11 cellular contexts compared by ENCODE assay signal in the genomic region with DNA sequence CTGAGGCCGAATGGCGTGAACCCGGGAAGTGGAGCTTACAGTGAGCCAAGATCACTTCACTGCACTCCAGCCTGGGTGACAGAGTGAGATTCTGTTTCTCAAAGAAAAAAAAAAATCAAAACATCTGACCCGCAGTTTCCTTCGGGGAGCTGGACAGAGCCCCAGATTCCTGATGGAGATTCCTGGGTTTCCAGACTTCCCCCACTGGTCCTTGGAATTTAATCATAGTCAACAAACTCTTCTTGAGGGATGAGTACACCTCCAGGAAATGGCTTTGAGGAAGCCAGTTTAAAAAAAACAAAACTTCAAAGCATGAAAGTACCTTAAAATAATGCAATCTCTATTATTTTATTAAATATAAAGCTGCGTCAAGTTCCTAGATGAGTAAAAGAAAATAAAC. TPM values are rescaled to one million over a fixed set of nuclear protein-coding genes. Genes with fewer than 3 reads are reported as not detected.
DNase-seq lines count a peak whose midpoint lies in the region; ATAC-seq, FAIRE-seq and TF ChIP-seq lines count a peak whose summit lies in the region.
"Had no signal": no experiment of that assay in that cellular context is flagged by ENCODE, and none has a peak within 500 bp of the region (broad histone marks: within the 10 kb centered on the region; RNA-seq: fewer than 3 reads in every experiment).

No MANE protein-coding gene starts in this region.

- no peak for FAIRE-seq in astrocyte (lab: Jason Lieb, UNC)

- H3K9me3 Mint-ChIP-seq in CD4-positive, alpha-beta T cell, result no peaks in the 10 kb centered on the region
- no peaks in the 10 kb centered on the region for H3K9me3 Mint-ChIP-seq in astrocyte (ENCODE audit: unreplicated experiment)
- peaks cover 0 to 4% (median 0%) of the 10 kb centered on the region in 7 donors for H3K9me3 Mint-ChIP-seq in naive B cell
- H3K9me3 Mint-ChIP-seq in MCF 10A (ENCODE audit: unreplicated experiment), result no peaks in the 10 kb centered on the region

- no peak overlapping the region for H3K27ac ChIP-seq in CD4-positive, alpha-beta T cell (ENCODE audit: low read depth, low read length)
- no peak overlapping the region for H3K27ac ChIP-seq in HCT116 (ENCODE audit: low read depth, low read length)
- peak overlapping the region; percentile 61 for H3K27ac ChIP-seq in astrocyte (ENCODE audit: low read depth, low read length)

- peaks cover 36% of the 10 kb centered on the region for H3K4me1 Mint-ChIP-seq in CD4-positive, alpha-beta T cell (ENCODE audit: low read depth)
- H3K4me1 Mint-ChIP-seq in astrocyte (ENCODE audit: low read depth, unreplicated experiment) (peaks cover 14% of the 10 kb centered on the region), naive B cell (peaks cover 40 to 69% (median 51%) of the 10 kb centered on the region in 3 donors), MCF 10A (ENCODE audit: insufficient read depth, unreplicated experiment) (peaks cover 5% of the 10 kb centered on the region)

- CTCF ChIA-PET in CD4-positive, alpha-beta T cell (lab: Charles Lee), result no interaction called here
- CTCF ChIA-PET in HCT116 (lab: Charles Lee) (no interaction called here), MCF 10A (lab: Yijun Ruan, JAX) (no interaction called here)

- WGBS in lower leg skin, 2 donors, result 83 to 85% methylated on average over 6 of the region's 6 CpGs

- no TSS peak for BruUV-seq in HCT116 (replicated peaks; lab: Mats Ljungman, UMichigan)
- BruUV-seq in MCF 10A (replicated peaks; lab: Mats Ljungman, UMichigan), result no TSS peak

- peak overlapping the region; percentile 83 for H3K4me3 Mint-ChIP-seq in CD4-positive, alpha-beta T cell
- H3K4me3 Mint-ChIP-seq in astrocyte (ENCODE audit: unreplicated experiment) (peak overlapping the region; percentile 16), naive B cell (peak overlapping the region in 7 of 8 donors; percentile 20 to 96 (median 67)), MCF 10A (ENCODE audit: unreplicated experiment) (no peak overlapping the region)

- H3K9me2 ChIP-seq in HCT116 (ENCODE audit: insufficient read depth), result no peaks in the 10 kb centered on the region

- peaks cover 69% of the 10 kb centered on the region for H3K79me2 ChIP-seq in HCT116 (ENCODE audit: insufficient read depth, low read length)
- H3K79me2 ChIP-seq in astrocyte (ENCODE audit: insufficient read depth, low read length), result peaks cover 46% of the 10 kb centered on the region

- RAD21 ChIA-PET in HCT116 (lab: Charles Lee; ENCODE audit: low non-redundant PET in 1 of 2, low total read pairs in 2 of 2, uncharacterized antibody in 2 of 2, unreplicated experiment in 2 of 2), result no interaction called here

- intact Hi-C loops in CD4-positive, alpha-beta T cell (cut with DNase I, micrococcal nuclease), result loop anchor here in 1 of 2 experiments (2.0 to 5.0 kb wide), 3 partner anchors 79 to 1068 kb away; a partner anchor contains a TSS
- intact Hi-C loops in HCT116 (cut with micrococcal nuclease) (no loop called here), MCF 10A (cut with micrococcal nuclease) (no loop called here), lower leg skin (cut with DNase I; ENCODE audit: low total_unique reads) (no loop called here)

- peaks cover 11 to 14% of the 10 kb centered on the region in 2 experiments for H3K4me1 ChIP-seq in HCT116 (ENCODE audit: control insufficient read depth in 1 of 2, insufficient read depth in 2 of 2, low read length in 2 of 2)
- H3K4me1 ChIP-seq in astrocyte (ENCODE audit: insufficient read depth, low read length), result peaks cover 34% of the 10 kb centered on the region

- no peaks in the 10 kb centered on the region for H3K27me3 Mint-ChIP-seq in CD4-positive, alpha-beta T cell
- H3K27me3 Mint-ChIP-seq in astrocyte (ENCODE audit: low read depth, unreplicated experiment) (no peaks in the 10 kb centered on the region), naive B cell (no peaks in the 10 kb centered on the region), MCF 10A (ENCODE audit: insufficient read depth, unreplicated experiment) (no peaks in the 10 kb centered on the region)

- no peak for TF ChIP-seq CTCF in CD4-positive, alpha-beta T cell (IDR thresholded peaks at IDR 0.05)
- TF ChIP-seq CTCF in HCT116 (IDR thresholded peaks at IDR 0.05 in 2 of 3, conservative IDR thresholded peaks at IDR 0.05 in 1 of 3; ENCODE audit: borderline replicate concordance in 1 of 3, insufficient read depth in 1 of 3, low read depth in 2 of 3, low read length in 2 of 3) (no peak), astrocyte (IDR thresholded peaks at IDR 0.05; ENCODE audit: insufficient read depth, low read depth, low read length) (no peak), MCF 10A (IDR thresholded peaks at IDR 0.05; ENCODE audit: unreplicated experiment) (no peak), lower leg skin (IDR thresholded peaks at IDR 0.05) (no peak)

- H3K4me3 ChIP-seq in HCT116 (replicated peaks in 1 of 2; ENCODE audit: low read depth in 1 of 2, low read length in 2 of 2) (no peak overlapping the region), astrocyte (ENCODE audit: insufficient read depth, low read depth, low read length) (no peak overlapping the region), lower leg skin (ENCODE audit: low read depth, poor library complexity, severe bottlenecking) (no peak overlapping the region)

- no peak for DNase-seq in CD4-positive, alpha-beta T cell
- DNase-seq in HCT116 (ENCODE audit: low read depth, low spot score) (no peak), astrocyte (ENCODE audit: low read depth) (peak; percentile 63), naive B cell (no peak), MCF 10A (ENCODE audit: unreplicated experiment) (no peak), lower leg skin (ENCODE audit: low spot score in 2 of 2) (no peak), NCI-H1417 treated with DMSO at 0.1 percent for 48 hours (lab: John Stamatoyannopoulos, UW) (no peak)
- DNase-seq: NCI-H2029, substantia nigra had no signal

- ATAC-seq in CD4-positive, alpha-beta T cell (ENCODE audit: poor library complexity), result no peak
- ATAC-seq in HCT116 (no peak), naive B cell (ENCODE audit: low read depth in 2 of 2) (no peak), GM19324 (IDR thresholded peaks at IDR 0.05; ENCODE audit: low FRiP score, unreplicated experiment) (no peak)

- H3K9me3 ChIP-seq in CD4-positive, alpha-beta T cell (ENCODE audit: control insufficient read depth, low read length), result no peaks in the 10 kb centered on the region
- H3K9me3 ChIP-seq in HCT116 (ENCODE audit: control insufficient read depth in 1 of 2, insufficient read depth in 1 of 2, low read depth in 1 of 2, low read length in 2 of 2) (no peaks in the 10 kb centered on the region), astrocyte (ENCODE audit: insufficient read depth, low read depth, low read length) (no peaks in the 10 kb centered on the region)
- H3K9me3 ChIP-seq: gastroesophageal sphincter had no signal

- no peaks in the 10 kb centered on the region for H3K27me3 ChIP-seq in CD4-positive, alpha-beta T cell (ENCODE audit: control insufficient read depth, insufficient read depth, low read length)
- H3K27me3 ChIP-seq in HCT116 (ENCODE audit: insufficient read depth, low read length) (no peaks in the 10 kb centered on the region), astrocyte (ENCODE audit: insufficient read depth, low read length) (no peaks in the 10 kb centered on the region)
- H3K27me3 ChIP-seq: gastroesophageal sphincter had no signal

- H3K36me3 ChIP-seq in HCT116 (ENCODE audit: control insufficient read depth in 1 of 2, insufficient read depth in 2 of 2, low read length in 2 of 2) (peaks cover 26 to 50% of the 10 kb centered on the region in 2 experiments; a peak in 3 of 4 replicates), astrocyte (ENCODE audit: insufficient read depth, low read length) (peaks cover 22% of the 10 kb centered on the region)

- H4K20me1 ChIP-seq in HCT116 (ENCODE audit: insufficient read depth), result no peaks in the 10 kb centered on the region
- peaks cover 32% of the 10 kb centered on the region for H4K20me1 ChIP-seq in astrocyte (ENCODE audit: insufficient read depth, low read length)

- no peak for TF ChIP-seq POLR2A in HCT116 (IDR thresholded peaks at IDR 0.05; ENCODE audit: borderline replicate concordance, extremely low read depth, insufficient read depth, insufficient read length)
- TF ChIP-seq POLR2A in lower leg skin (IDR thresholded peaks at IDR 0.05), result no peak

- no peak for TF ChIP-seq RAD21 in HCT116 (IDR thresholded peaks at IDR 0.05; ENCODE audit: low read depth)

- peak overlapping the region; percentile 74; the same call in 1 of the 2 replicates for H3K4me2 ChIP-seq in HCT116 (ENCODE audit: low read length)
- H3K4me2 ChIP-seq in astrocyte (ENCODE audit: low read length), result peak overlapping the region; percentile 85

- peaks cover 58% of the 10 kb centered on the region for H3K36me3 Mint-ChIP-seq in CD4-positive, alpha-beta T cell (ENCODE audit: low read depth)
- H3K36me3 Mint-ChIP-seq in astrocyte (ENCODE audit: low read depth, unreplicated experiment) (peaks cover 22% of the 10 kb centered on the region), naive B cell (peaks cover 6 to 9% of the 10 kb centered on the region in 2 donors), MCF 10A (ENCODE audit: insufficient read depth, unreplicated experiment) (peaks cover 36% of the 10 kb centered on the region)

- H2AFZ ChIP-seq in HCT116 (ENCODE audit: low read depth, low read length, poor library complexity, severe bottlenecking) (no peak overlapping the region), astrocyte (ENCODE audit: low read depth, low read length) (no peak overlapping the region)

- POLR2A ChIA-PET in CD4-positive, alpha-beta T cell (lab: Charles Lee), result no interaction called here
- POLR2A ChIA-PET in HCT116 (lab: Charles Lee), result no interaction called here
- POLR2A ChIA-PET in MCF 10A (lab: Yijun Ruan, JAX), result interaction anchor here (0.7 to 3.5 kb wide), 3 partner anchors 7 to 169 kb away, joined by 3 to 25 read pairs (median 5); a partner anchor contains a TSS

- H3K27ac Mint-ChIP-seq in CD4-positive, alpha-beta T cell, result peak overlapping the region; percentile 49
- no peak overlapping the region for H3K27ac Mint-ChIP-seq in astrocyte (ENCODE audit: unreplicated experiment)
- peak overlapping the region in 1 of 6 donors; percentile 81 for H3K27ac Mint-ChIP-seq in naive B cell
- no peak overlapping the region for H3K27ac Mint-ChIP-seq in MCF 10A (ENCODE audit: low read depth, unreplicated experiment)

- no peak overlapping the region for H3K9ac ChIP-seq in HCT116 (ENCODE audit: low read length)
- peak overlapping the region; percentile 89 for H3K9ac ChIP-seq in astrocyte (ENCODE audit: low read length)

RNA-seq across cellular contexts. Expression of a gene that starts 1.1 kb away (rescaled TPM):
- total RNA-seq in CD4-positive, alpha-beta T cell, result 100 to 1,000 TPM; 157 to 160 TPM
- total RNA-seq in HCT116 (2021; ENCODE audit: unreplicated experiment) (38.5 TPM), astrocyte (32.3 and 32.5 TPM in 2 replicates), MCF 10A (2022) (25.2 and 32.0 TPM in 2 replicates), lower leg skin (10 to 100 TPM; 37.7 to 77.8 (median 59.4) TPM)
- polyA plus RNA-seq in HCT116 (2012), result 41.8 and 42.5 TPM in 2 replicates
- 100 to 1,000 TPM; 109 to 209 (median 158) TPM for polyA plus RNA-seq in naive B cell (ENCODE audit: low read depth in 6 of 6)

RNA-seq across cellular contexts. Expression of a gene that starts 8.1 kb away (rescaled TPM):
- 1 to 10 TPM; 3.6 to 3.7 TPM for total RNA-seq in CD4-positive, alpha-beta T cell
- total RNA-seq in HCT116 (2021; ENCODE audit: unreplicated experiment), result 34.7 TPM
- polyA plus RNA-seq in HCT116 (2012), result 15.3 and 22.7 TPM in 2 replicates
- 22.5 and 22.6 TPM in 2 replicates for total RNA-seq in astrocyte
- 10 to 100 TPM; 29.2 to 64.2 (median 46.1) TPM for polyA plus RNA-seq in naive B cell (ENCODE audit: low read depth in 6 of 6)
- 26.9 and 32.1 TPM in 2 replicates for total RNA-seq in MCF 10A (2022)
- 10 to 100 TPM; 17.6 to 26.1 (median 23.9) TPM for total RNA-seq in lower leg skin

RNA-seq across cellular contexts. Expression of a gene that starts 8.2 kb away (rescaled TPM):
- 10 to 100 TPM; 12.8 to 13.0 TPM for total RNA-seq in CD4-positive, alpha-beta T cell
- total RNA-seq in HCT116 (2021; ENCODE audit: unreplicated experiment) (47.4 TPM), astrocyte (10.2 and 12.0 TPM in 2 replicates), MCF 10A (2022) (20.3 and 27.2 TPM in 2 replicates), lower leg skin (10 to 100 TPM; 33.2 to 43.1 (median 35.8) TPM)
- polyA plus RNA-seq in HCT116 (2012), result 37.0 and 50.4 TPM in 2 replicates
- 10 to 100 TPM; 50.8 to 78.8 (median 59.4) TPM for polyA plus RNA-seq in naive B cell (ENCODE audit: low read depth in 6 of 6)
